ENCODE assay signal across 12 cellular contexts in genomic region chr7:88226886-88227516, GRCh38. TPM values are rescaled to one million over a fixed set of nuclear protein-coding genes. Genes with fewer than 3 reads are reported as not detected.
DNase-seq lines count a peak whose midpoint lies in the region; ATAC-seq and TF ChIP-seq lines count a peak whose summit lies in the region.
"Had no signal": no experiment of that assay in that cellular context is flagged by ENCODE, and none has a peak within 500 bp of the region (broad histone marks: within the 10 kb centered on the region; RNA-seq: fewer than 3 reads in every experiment).

No MANE protein-coding gene starts in this region.

- in situ Hi-C loops in Caki2 (cut with HindIII; ENCODE audit: low pct_unique_long_range_greater_than_20kb, low sequenced_read_pairs): no loop called here

- peak; percentile 37 for ATAC-seq in naive thymus-derived CD4-positive, alpha-beta T cell
- ATAC-seq in HG02610 (IDR thresholded peaks at IDR 0.05; ENCODE audit: unreplicated experiment): no peak
- no peak for ATAC-seq in activated T-cell treated with anti-CD3 and anti-CD28 coated beads, Interleukin-2, amount 50 U/mL, for 4 hours

- no peak overlapping the region for H3K4me3 Mint-ChIP-seq in naive thymus-derived CD4-positive, alpha-beta T cell
- no peak overlapping the region for H3K4me3 Mint-ChIP-seq in activated T-cell treated with anti-CD3 and anti-CD28 coated beads, Interleukin-2, amount 50 U/mL, for 4 hours

- POLR2A ChIA-PET in naive thymus-derived CD4-positive, alpha-beta T cell (lab: Charles Lee): no interaction called here

- H3K9me3 Mint-ChIP-seq in naive thymus-derived CD4-positive, alpha-beta T cell: peaks cover 2 to 15% (median 11%) of the 10 kb centered on the region in 11 donors
- peaks cover 9% of the 10 kb centered on the region for H3K9me3 Mint-ChIP-seq in activated T-cell treated with anti-CD3 and anti-CD28 coated beads, Interleukin-2, amount 50 U/mL, for 4 hours

- intact Hi-C loops in naive thymus-derived CD4-positive, alpha-beta T cell (cut with micrococcal nuclease): no loop called here

- CTCF ChIA-PET in naive thymus-derived CD4-positive, alpha-beta T cell (lab: Charles Lee): no interaction called here

- no peak for TF ChIP-seq CTCF in epithelial cell of proximal tubule (conservative IDR thresholded peaks at IDR 0.05; ENCODE audit: low read depth, low read length)

- peaks cover 0 to 4% (median 0%) of the 10 kb centered on the region in 5 donors for H3K36me3 Mint-ChIP-seq in naive thymus-derived CD4-positive, alpha-beta T cell
- no peaks in the 10 kb centered on the region for H3K36me3 Mint-ChIP-seq in activated T-cell treated with anti-CD3 and anti-CD28 coated beads, Interleukin-2, amount 50 U/mL, for 4 hours (ENCODE audit: insufficient read depth)

- H3K4me1 Mint-ChIP-seq in naive thymus-derived CD4-positive, alpha-beta T cell: no peaks in the 10 kb centered on the region
- H3K4me1 Mint-ChIP-seq in activated T-cell treated with anti-CD3 and anti-CD28 coated beads, Interleukin-2, amount 50 U/mL, for 4 hours (ENCODE audit: low read depth): no peaks in the 10 kb centered on the region

- H3K27ac ChIP-seq in naive thymus-derived CD4-positive, alpha-beta T cell (ENCODE audit: low read depth, low read length): no peak overlapping the region
- H3K27ac ChIP-seq: coronary artery, SJCRH30, spleen had no signal

- H3K36me3 ChIP-seq in naive thymus-derived CD4-positive, alpha-beta T cell (ENCODE audit: control insufficient read depth in 2 of 3, insufficient read depth in 3 of 3, low read length in 3 of 3): no peaks in the 10 kb centered on the region
- H3K36me3 ChIP-seq: SJCRH30, spleen had no signal

- H3K27me3 Mint-ChIP-seq in naive thymus-derived CD4-positive, alpha-beta T cell: peaks cover 12 to 29% (median 26%) of the 10 kb centered on the region in 5 donors
- H3K27me3 Mint-ChIP-seq in activated T-cell treated with anti-CD3 and anti-CD28 coated beads, Interleukin-2, amount 50 U/mL, for 4 hours (ENCODE audit: low read depth): peaks cover 15% of the 10 kb centered on the region

- H3K4me3 ChIP-seq in epithelial cell of proximal tubule (ENCODE audit: low read depth, low read length): no peak overlapping the region
- no peak overlapping the region for H3K4me3 ChIP-seq in naive thymus-derived CD4-positive, alpha-beta T cell (ENCODE audit: low read length)
- H3K4me3 ChIP-seq: coronary artery, SJCRH30, spleen had no signal

- H3K27me3 ChIP-seq in naive thymus-derived CD4-positive, alpha-beta T cell (ENCODE audit: control insufficient read depth in 2 of 2, insufficient read depth in 2 of 2, low read length in 2 of 2): peaks cover 0 to 4% of the 10 kb centered on the region in 2 donors
- H3K27me3 ChIP-seq: SJCRH30, spleen had no signal

- no peak overlapping the region for H3K27ac Mint-ChIP-seq in naive thymus-derived CD4-positive, alpha-beta T cell

- DNase-seq in Caki2 (ENCODE audit: low read depth) (peak; percentile 98), NOMO-1 treated with DMSO at 0.1 percent for 48 hours (lab: John Stamatoyannopoulos, UW; ENCODE audit: unreplicated experiment) (peak; percentile 71), epithelial cell of proximal tubule (ENCODE audit: low read depth) (peak; percentile 90), NCI-H748 (lab: John Stamatoyannopoulos, UW; ENCODE audit: unreplicated experiment) (no peak)
- DNase-seq in naive thymus-derived CD4-positive, alpha-beta T cell: no peak
- no peak for DNase-seq in activated CD4-positive, alpha-beta T cell treated with anti-CD3 and anti-CD28 coated beads, Interleukin-2, amount 50 U/mL, for 1 hour
- DNase-seq in activated T-cell treated with anti-CD3 and anti-CD28 coated beads, Interleukin-2, amount 50 U/mL, for 4 hours: no peak
- DNase-seq: MM.1S, SJCRH30, spleen had no signal

- no peaks in the 10 kb centered on the region for H3K4me1 ChIP-seq in naive thymus-derived CD4-positive, alpha-beta T cell (ENCODE audit: control insufficient read depth in 2 of 2, insufficient read depth in 2 of 2, low read length in 2 of 2)
- H3K4me1 ChIP-seq: SJCRH30, spleen had no signal

- H3K9me3 ChIP-seq in naive thymus-derived CD4-positive, alpha-beta T cell (ENCODE audit: control insufficient read depth in 2 of 3, low read length in 3 of 3): no peaks in the 10 kb centered on the region
- H3K9me3 ChIP-seq: SJCRH30 had no signal

RNA-seq across cellular contexts. Expression of gene SRI, which starts 7.2 kb away (rescaled TPM):
- total RNA-seq in Caki2 (2014; rRNA removed; shearing (Covaris generic); ENCODE audit: low replicate concordance): 227 and 283 TPM in 2 replicates
- total RNA-seq in epithelial cell of proximal tubule: 92.0 and 154 TPM in 2 replicates
- total RNA-seq in naive thymus-derived CD4-positive, alpha-beta T cell: 100 to 1,000 TPM in 1 of 5 experiments, 10 to 100 TPM in 4; 39.9 to 131 (median 60.0) TPM
- 100 to 1,000 TPM; 183 to 209 TPM for polyA plus RNA-seq in naive thymus-derived CD4-positive, alpha-beta T cell
- total RNA-seq in activated T-cell treated with anti-CD3 and anti-CD28 coated beads, Interleukin-2, amount 50 U/mL, for 4 hours: 100 to 1,000 TPM; 136 to 143 (median 140) TPM

Comparison
In these comparisons a context has a peak if more than half of its experiments do, and no peak if none do; other contexts are left out.
1. DNase-seq: peak in Caki2 (single experiment), NOMO-1 treated with DMSO at 0.1 percent for 48 hours (single experiment) and epithelial cell of proximal tubule (single experiment); none in naive thymus-derived CD4-positive, alpha-beta T cell (0 of 9), activated CD4-positive, alpha-beta T cell treated with anti-CD3 and anti-CD28 coated beads, Interleukin-2, amount 50 U/mL, for 1 hour (single experiment), activated T-cell treated with anti-CD3 and anti-CD28 coated beads, Interleukin-2, amount 50 U/mL, for 4 hours (single experiment) and NCI-H748 (single experiment).